In the genomic region with DNA sequence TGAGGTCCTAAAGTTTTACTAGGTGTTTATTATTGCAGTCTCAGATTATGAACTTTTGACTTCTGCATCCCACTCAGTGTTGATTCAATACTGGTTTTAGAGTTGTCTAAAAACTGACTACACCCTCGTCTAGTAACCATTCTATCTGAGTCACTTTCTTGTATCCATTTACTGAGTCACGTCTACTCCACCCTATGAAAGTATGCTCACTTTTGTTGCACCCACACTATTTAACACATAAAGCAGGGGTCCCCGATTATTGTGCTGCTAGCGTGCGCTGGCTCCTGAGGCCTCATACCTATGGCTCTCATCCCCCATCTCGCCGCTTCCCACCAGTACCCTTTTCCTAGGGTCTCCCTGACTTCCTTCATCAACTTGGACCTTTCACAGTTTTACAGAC, we compare ENCODE assay signal across 9 cellular contexts. TPM values are rescaled to one million over a fixed set of nuclear protein-coding genes. Genes with fewer than 3 reads are reported as not detected.
DNase-seq lines count a peak whose midpoint lies in the region; ATAC-seq and TF ChIP-seq lines count a peak whose summit lies in the region.
"Had no signal": no experiment of that assay in that cellular context is flagged by ENCODE, and none has a peak within 500 bp of the region (broad histone marks: within the 10 kb centered on the region; RNA-seq: fewer than 3 reads in every experiment).

No MANE protein-coding gene starts in this region.

- H3K9me3 ChIP-seq in breast epithelium, result peaks cover 3 to 5% of the 10 kb centered on the region in 2 donors
- peaks cover 0 to 2% of the 10 kb centered on the region in 2 donors for H3K9me3 ChIP-seq in esophagus (ENCODE audit: control insufficient read depth in 2 of 2, insufficient read depth in 1 of 2, low read depth in 1 of 2, low read length in 1 of 2)
- peaks cover 11% of the 10 kb centered on the region for H3K9me3 ChIP-seq in thoracic aorta

- intact Hi-C loops in MCF 10A (cut with micrococcal nuclease) (no loop called here), breast epithelium (cut with DNase I; ENCODE audit: low total_unique reads) (no loop called here)

- WGBS in esophagus, 2 donors, result 61 to 71% methylated on average over 7 of the region's 7 CpGs

- no peaks in the 10 kb centered on the region for H3K27me3 Mint-ChIP-seq in MCF 10A (ENCODE audit: insufficient read depth, unreplicated experiment)
- no peaks in the 10 kb centered on the region for H3K27me3 Mint-ChIP-seq in T-helper 2 cell treated with Interferon-gamma antibody and Interleukin-4, amounts not matched to agents 5 μg/mL and 100 μg/mL, for 36 hours (ENCODE audit: low read depth)

- no peak for ATAC-seq in thoracic aorta (ENCODE audit: insufficient number of reproducible peaks, low FRiP score, low read depth)
- no peak for ATAC-seq in HG02623 (IDR thresholded peaks at IDR 0.05; ENCODE audit: unreplicated experiment)
- ATAC-seq in GM21717 (IDR thresholded peaks at IDR 0.05; ENCODE audit: unreplicated experiment), result no peak

- H3K4me3 Mint-ChIP-seq in MCF 10A (ENCODE audit: unreplicated experiment), result peak overlapping the region; percentile 81
- peak overlapping the region; percentile 90 for H3K4me3 Mint-ChIP-seq in T-helper 2 cell treated with Interferon-gamma antibody and Interleukin-4, amounts not matched to agents 5 μg/mL and 100 μg/mL, for 36 hours

- H3K4me1 ChIP-seq in breast epithelium (no peaks in the 10 kb centered on the region), esophagus (ENCODE audit: control insufficient read depth in 2 of 2, insufficient read depth in 2 of 2, low read length in 1 of 2) (peaks cover 0 to 9% of the 10 kb centered on the region in 2 donors), thoracic aorta (ENCODE audit: control insufficient read depth in 1 of 2, low read depth in 2 of 2) (peaks cover 10 to 38% of the 10 kb centered on the region in 2 donors)

- H3K4me3 ChIP-seq in breast epithelium (peak overlapping the region in 1 of 3 donors; percentile 66), esophagus (ENCODE audit: low read depth in 1 of 2, low read length in 2 of 2) (peak overlapping the region; percentile 34 to 57), thoracic aorta (peak overlapping the region; percentile 7)

- DNase-seq in MCF 10A (ENCODE audit: unreplicated experiment) (peak; percentile 56), breast epithelium (ENCODE audit: low spot score in 2 of 2) (no peak), thoracic aorta (ENCODE audit: low spot score) (no peak), GOT3 (lab: John Stamatoyannopoulos, UW) (no peak)
- peak; percentile 12 for DNase-seq in T-helper 2 cell treated with Interferon-gamma antibody and Interleukin-4, amounts not matched to agents 5 μg/mL and 100 μg/mL, for 36 hours (ENCODE audit: low spot score)
- DNase-seq: COR-L47 had no signal

- H3K36me3 ChIP-seq in breast epithelium, result no peaks in the 10 kb centered on the region
- H3K36me3 ChIP-seq in esophagus (ENCODE audit: control insufficient read depth in 2 of 2, insufficient read depth in 2 of 2, low read length in 1 of 2), result no peaks in the 10 kb centered on the region
- H3K36me3 ChIP-seq in thoracic aorta, result no peaks in the 10 kb centered on the region

- POLR2A ChIA-PET in MCF 10A (lab: Yijun Ruan, JAX), result no interaction called here

- H3K9me3 Mint-ChIP-seq in MCF 10A (ENCODE audit: unreplicated experiment), result peaks cover 6% of the 10 kb centered on the region
- H3K9me3 Mint-ChIP-seq in T-helper 2 cell treated with Interferon-gamma antibody and Interleukin-4, amounts not matched to agents 5 μg/mL and 100 μg/mL, for 36 hours, result peaks cover 50% of the 10 kb centered on the region

- H3K4me1 Mint-ChIP-seq in MCF 10A (ENCODE audit: insufficient read depth, unreplicated experiment), result peaks cover 41% of the 10 kb centered on the region
- H3K4me1 Mint-ChIP-seq in T-helper 2 cell treated with Interferon-gamma antibody and Interleukin-4, amounts not matched to agents 5 μg/mL and 100 μg/mL, for 36 hours (ENCODE audit: low read depth), result peaks cover 39% of the 10 kb centered on the region

- TF ChIP-seq CTCF in MCF 10A (IDR thresholded peaks at IDR 0.05; ENCODE audit: unreplicated experiment), result no peak
- no peak for TF ChIP-seq CTCF in breast epithelium (IDR thresholded peaks at IDR 0.05)
- no peak for TF ChIP-seq CTCF in thoracic aorta (IDR thresholded peaks at IDR 0.05)

- H3K27ac ChIP-seq in breast epithelium (no peak overlapping the region), esophagus (ENCODE audit: low read depth in 2 of 2, low read length in 1 of 2) (peak overlapping the region; percentile 85 to 96), thoracic aorta (no peak overlapping the region)

- CTCF ChIA-PET in MCF 10A (lab: Yijun Ruan, JAX), result no interaction called here

- no TSS peak for BruUV-seq in MCF 10A (replicated peaks; lab: Mats Ljungman, UMichigan)

- peaks cover 7% of the 10 kb centered on the region for H3K36me3 Mint-ChIP-seq in MCF 10A (ENCODE audit: insufficient read depth, unreplicated experiment)
- H3K36me3 Mint-ChIP-seq in T-helper 2 cell treated with Interferon-gamma antibody and Interleukin-4, amounts not matched to agents 5 μg/mL and 100 μg/mL, for 36 hours (ENCODE audit: low read depth), result peaks cover 71% of the 10 kb centered on the region

- no peak for TF ChIP-seq POLR2A in breast epithelium (IDR thresholded peaks at IDR 0.05)

- peak overlapping the region; percentile 89 for H3K27ac Mint-ChIP-seq in MCF 10A (ENCODE audit: low read depth, unreplicated experiment)
- peak overlapping the region; percentile 87 for H3K27ac Mint-ChIP-seq in T-helper 2 cell treated with Interferon-gamma antibody and Interleukin-4, amounts not matched to agents 5 μg/mL and 100 μg/mL, for 36 hours

- H3K27me3 ChIP-seq in breast epithelium (no peaks in the 10 kb centered on the region), esophagus (ENCODE audit: control insufficient read depth in 1 of 2, insufficient read depth in 2 of 2, low read length in 2 of 2) (no peaks in the 10 kb centered on the region), thoracic aorta (replicated peaks; ENCODE audit: insufficient read depth) (no peaks in the 10 kb centered on the region)

RNA-seq across cellular contexts. Expression of a gene that starts 2.0 kb away (rescaled TPM):
- total RNA-seq in MCF 10A (2022), result 4.4 and 7.9 TPM in 2 replicates
- total RNA-seq in breast epithelium, result 1 to 10 TPM; 5.6 to 9.2 (median 7.9) TPM
- 10 to 100 TPM; 22.1 to 25.2 TPM for polyA plus RNA-seq in esophagus
- 10 to 100 TPM; 10.2 TPM for total RNA-seq in thoracic aorta

RNA-seq across cellular contexts. Expression of a gene that starts 32.4 kb away (rescaled TPM):
- 1.5 and 3.9 TPM in 2 replicates for total RNA-seq in MCF 10A (2022)
- 10 to 100 TPM in 1 of 3 donors, 1 to 10 TPM in 2; 7.5 to 10.5 (median 8.6) TPM for total RNA-seq in breast epithelium
- 1 to 10 TPM; 2.5 to 4.0 TPM for polyA plus RNA-seq in esophagus
- 10 to 100 TPM; 11.3 to 23.2 TPM for total RNA-seq in thoracic aorta

Comparison
In these comparisons a context has a peak if more than half of its experiments do, and no peak if none do; other contexts are left out.
1. DNase-seq: peak in MCF 10A (single experiment) and T-helper 2 cell treated with Interferon-gamma antibody and Interleukin-4, amounts not matched to agents 5 μg/mL and 100 μg/mL, for 36 hours (single experiment); none in breast epithelium (0 of 2), thoracic aorta (single experiment) and GOT3 (single experiment).
2. H3K27ac ChIP-seq: peak in esophagus (2 of 2); none in breast epithelium (0 of 2) and thoracic aorta (0 of 2).